Comparison of ENCODE assay signal across 7 cellular contexts in genomic region chr22:49789289-49790141, GRCh38. TPM values are rescaled to one million over a fixed set of nuclear protein-coding genes. Genes with fewer than 3 reads are reported as not detected.
A peak's percentile ranks its signal among the peaks of the same experiment; 100 is the strongest.
DNase-seq lines count a peak whose midpoint lies in the region; TF ChIP-seq lines count a peak whose summit lies in the region.

No MANE protein-coding gene starts in this region.

- TF ChIP-seq POLR2A in adrenal gland (IDR thresholded peaks at IDR 0.05) (peak in 1 of 2 donors; percentile 25), tibial nerve (IDR thresholded peaks at IDR 0.05) (no peak)

- H3K36me3 ChIP-seq in adrenal gland (replicated peaks in 1 of 2) (peaks cover 0 to 62% of the 10 kb centered on the region in 2 donors), liver (ENCODE audit: control insufficient read depth in 4 of 4, insufficient read depth in 3 of 4, low read depth in 1 of 4, low read length in 3 of 4) (peaks cover 14 to 59% (median 35%) of the 10 kb centered on the region in 4 donors), tibial nerve (peaks cover 0 to 76% (median 15%) of the 10 kb centered on the region in 3 donors)

- H3K27me3 ChIP-seq in adrenal gland (no peaks in the 10 kb centered on the region), liver (ENCODE audit: control insufficient read depth in 4 of 4, insufficient read depth in 4 of 4, low read length in 3 of 4) (no peaks in the 10 kb centered on the region), tibial nerve (no peaks in the 10 kb centered on the region)

- no peak overlapping the region for H3K27ac Mint-ChIP-seq in mesothelial cell of epicardium

- intact Hi-C loops in adrenal gland (cut with DNase I), result loop anchor here (10.0 kb wide), 1 partner anchor 125 kb away; the partner anchor contains the start of genes ALG12 (in 2 of the 2) and CRELD2 (in 2 of the 2)

- peaks cover 8% of the 10 kb centered on the region for H3K4me1 Mint-ChIP-seq in mesothelial cell of epicardium

- H3K9me3 Mint-ChIP-seq in mesothelial cell of epicardium, result no peaks in the 10 kb centered on the region

- 51 to 55% (median 55%) methylated on average over 10 to 26 of the region's 26 CpGs for WGBS in adrenal gland, 4 donors
- WGBS in liver, result 68% methylated on average over 26 of the region's 26 CpGs
- WGBS in tibial nerve, 2 donors, result 48 to 60% methylated on average over 17 to 26 of the region's 26 CpGs

- no peak for TF ChIP-seq RAD21 in liver (IDR thresholded peaks at IDR 0.05)

- no peak for TF ChIP-seq CTCF in adrenal gland (IDR thresholded peaks at IDR 0.05)
- TF ChIP-seq CTCF in liver (IDR thresholded peaks at IDR 0.05; ENCODE audit: low read depth, low read length, missing input control), result no peak
- TF ChIP-seq CTCF in tibial nerve (IDR thresholded peaks at IDR 0.05), result no peak
- no peak for TF ChIP-seq CTCF in mesothelial cell of epicardium (IDR thresholded peaks at IDR 0.05; ENCODE audit: unreplicated experiment)

- DNase-seq in adrenal gland, result peak; percentile 28 to 77 (median 73)
- peak; percentile 30 to 42 for DNase-seq in tibial nerve (ENCODE audit: low spot score in 2 of 2)
- no peak for DNase-seq in mesothelial cell of epicardium (ENCODE audit: low spot score in 2 of 2, unreplicated experiment in 2 of 2)
- DNase-seq in NCI-H128 (lab: John Stamatoyannopoulos, UW; ENCODE audit: unreplicated experiment), result no peak
- no peak for DNase-seq in NCI-H2029 treated with DMSO at 0.1 percent for 48 hours (lab: John Stamatoyannopoulos, UW)

- H3K27ac ChIP-seq in adrenal gland (peak overlapping the region in 4 of 5 donors; percentile 68 to 86 (median 78)), liver (ENCODE audit: low read depth in 1 of 2, low read length in 2 of 2) (peak overlapping the region; percentile 57 to 72), tibial nerve (peak overlapping the region in 3 of 4 donors; percentile 70 to 80 (median 75))

- H3K4me3 Mint-ChIP-seq in mesothelial cell of epicardium, result no peak overlapping the region

- H3K36me3 Mint-ChIP-seq in mesothelial cell of epicardium, result peaks cover 32% of the 10 kb centered on the region

- H3K4me3 ChIP-seq in adrenal gland, result no peak overlapping the region
- no peak overlapping the region for H3K4me3 ChIP-seq in liver (ENCODE audit: low read depth in 1 of 3, low read length in 3 of 3)
- H3K4me3 ChIP-seq in tibial nerve, result peak overlapping the region in 1 of 4 donors; percentile 2

- no peak overlapping the region for H3K9ac ChIP-seq in liver (ENCODE audit: low read depth in 1 of 2, low read length in 2 of 2)

- no peak for TF ChIP-seq EP300 in tibial nerve (IDR thresholded peaks at IDR 0.05)

- H3K27me3 Mint-ChIP-seq in mesothelial cell of epicardium (ENCODE audit: low read depth), result no peaks in the 10 kb centered on the region

- no peaks in the 10 kb centered on the region for H3K9me3 ChIP-seq in adrenal gland (replicated peaks in 1 of 3)
- H3K9me3 ChIP-seq in liver (ENCODE audit: control insufficient read depth in 4 of 4, low read length in 3 of 4), result no peaks in the 10 kb centered on the region
- no peaks in the 10 kb centered on the region for H3K9me3 ChIP-seq in tibial nerve

- H3K4me1 ChIP-seq in adrenal gland (replicated peaks in 1 of 2), result peaks cover 24 to 57% of the 10 kb centered on the region in 2 donors
- peaks cover 8 to 24% (median 17%) of the 10 kb centered on the region in 4 donors for H3K4me1 ChIP-seq in liver (ENCODE audit: control insufficient read depth in 4 of 4, insufficient read depth in 4 of 4, low read length in 3 of 4)
- H3K4me1 ChIP-seq in tibial nerve, result peaks cover 0 to 91% (median 30%) of the 10 kb centered on the region in 4 donors

TF ChIP-seq in PFSK-1, 5 proteins besides CTCF, POLR2A, EP300 and RAD21:
- TF ChIP-seq FOXP2 (optimal IDR thresholded peaks at IDR 0.05; ENCODE audit: borderline replicate concordance, extremely low read depth, extremely low read length, insufficient read depth) (peak; percentile 45), SIN3A (IDR thresholded peaks at IDR 0.05; ENCODE audit: borderline replicate concordance, insufficient read depth, low read length) (no peak)

TF ChIP-seq in liver, 16 proteins besides CTCF, POLR2A, EP300 and RAD21:
- TF ChIP-seq HNF4A (conservative IDR thresholded peaks at IDR 0.05) (peak in 1 of 2 donors; percentile 35), MAX (IDR thresholded peaks at IDR 0.05) (no peak), NR2F2 (IDR thresholded peaks at IDR 0.05) (peak; percentile 9), RXRA (IDR thresholded peaks at IDR 0.05) (peak in 1 of 2 donors; percentile 31)

RNA-seq across cellular contexts. Expression of gene BRD1, which starts 38.2 kb away (rescaled TPM):
- 22.5 TPM for polyA plus RNA-seq in PFSK-1 (2012; ENCODE audit: insufficient read length, low read depth)
- total RNA-seq in adrenal gland (10 to 100 TPM; 17.8 to 62.4 (median 28.6) TPM), liver (10 to 100 TPM; 15.7 to 20.7 TPM), tibial nerve (10 to 100 TPM; 44.6 to 74.9 (median 60.4) TPM), mesothelial cell of epicardium (60.3 to 65.0 TPM (median 64.1 TPM) in 3 replicates)
- polyA plus RNA-seq in adrenal gland (10 to 100 TPM in 2 of 3 donors, 1 to 10 TPM in 1; 9.4 to 29.8 (median 26.9) TPM), liver (1 to 10 TPM; 3.3 to 7.5 TPM)

Comparison
In these comparisons a context has a peak if more than half of its experiments do, and no peak if none do; other contexts are left out.
1. DNase-seq: peak in adrenal gland (7 of 7) and tibial nerve (2 of 2); none in mesothelial cell of epicardium (0 of 2), NCI-H128 (single experiment) and NCI-H2029 treated with DMSO at 0.1 percent for 48 hours (single experiment).
2. Peak in every context shown above with its lines, with median percentiles within 50 percentile points of each other: H3K27ac ChIP-seq.